In genomic region chrX:149540621-149541520, GRCh38 we compare ENCODE assay signal across 1 cellular context.
TF ChIP-seq lines count a peak whose summit lies in the region.

Gene EOLA1, plus strand, starts transcription at chrX:149541012. Its CDS starts 4,619 bp downstream, at chrX:149545631.

TF ChIP-seq in HepG2, 621 proteins besides CTCF, POLR2A, EP300 and RAD21 (continued from another document and continues in another):
- TF ChIP-seq THAP8 (CRISPR knock-in tag; IDR thresholded peaks at IDR 0.05; ENCODE audit: borderline replicate concordance) (no peak), MED8 (CRISPR knock-in tag; IDR thresholded peaks at IDR 0.05; ENCODE audit: insufficient replicate concordance) (no peak), ZNF710 (CRISPR knock-in tag; IDR thresholded peaks at IDR 0.05; ENCODE audit: borderline replicate concordance) (no peak), ARID4A (CRISPR knock-in tag; IDR thresholded peaks at IDR 0.05; ENCODE audit: borderline replicate concordance) (peak; percentile 83), ZSCAN31 (CRISPR knock-in tag; IDR thresholded peaks at IDR 0.05; ENCODE audit: low read depth) (no peak), KMT2B (CRISPR knock-in tag; IDR thresholded peaks at IDR 0.05) (peak; percentile 39; the same call in 1 of the 2 replicates), ATF6 (CRISPR knock-in tag; conservative IDR thresholded peaks at IDR 0.05) (no peak), U2AF1 (optimal IDR thresholded peaks at IDR 0.05; ENCODE audit: low read depth, low read length) (no peak), ELF1 (CRISPR knock-in tag; IDR thresholded peaks at IDR 0.05) (peak; percentile 72; the same call in 1 of the 2 replicates), RARG (CRISPR knock-in tag; IDR thresholded peaks at IDR 0.05; ENCODE audit: low read depth) (no peak), NFATC3 (CRISPR knock-in tag; IDR thresholded peaks at IDR 0.05) (no peak), PHF20 (CRISPR knock-in tag; IDR thresholded peaks at IDR 0.05) (peak; percentile 72), XRCC5 (optimal IDR thresholded peaks at IDR 0.05; ENCODE audit: low read length) (no peak), SYNCRIP (IDR thresholded peaks at IDR 0.05; ENCODE audit: insufficient read depth, low read depth, low read length) (no peak), SSRP1 (CRISPR knock-in tag; IDR thresholded peaks at IDR 0.05) (no peak), RBM39 (IDR thresholded peaks at IDR 0.05; ENCODE audit: low read depth, low read length, poor library complexity, severe bottlenecking) (no peak), AHDC1 (CRISPR knock-in tag; IDR thresholded peaks at IDR 0.05; ENCODE audit: borderline replicate concordance) (no peak), MEF2D (CRISPR knock-in tag; IDR thresholded peaks at IDR 0.05) (no peak), CEBPZ (IDR thresholded peaks at IDR 0.05; ENCODE audit: low read length) (no peak), ZNF281 (CRISPR knock-in tag; IDR thresholded peaks at IDR 0.05; ENCODE audit: borderline replicate concordance) (no peak), KLF6 (CRISPR knock-in tag; IDR thresholded peaks at IDR 0.05) (no peak), RFX3 (CRISPR knock-in tag; IDR thresholded peaks at IDR 0.05) (peak; percentile 56), ATF7-NPFF (CRISPR knock-in tag; IDR thresholded peaks at IDR 0.05; ENCODE audit: low read depth) (no peak), MLXIP (CRISPR knock-in tag; IDR thresholded peaks at IDR 0.05; ENCODE audit: borderline replicate concordance) (no peak), ZNF280B (CRISPR knock-in tag; IDR thresholded peaks at IDR 0.05; ENCODE audit: borderline replicate concordance) (no peak)
